In the genomic region with DNA sequence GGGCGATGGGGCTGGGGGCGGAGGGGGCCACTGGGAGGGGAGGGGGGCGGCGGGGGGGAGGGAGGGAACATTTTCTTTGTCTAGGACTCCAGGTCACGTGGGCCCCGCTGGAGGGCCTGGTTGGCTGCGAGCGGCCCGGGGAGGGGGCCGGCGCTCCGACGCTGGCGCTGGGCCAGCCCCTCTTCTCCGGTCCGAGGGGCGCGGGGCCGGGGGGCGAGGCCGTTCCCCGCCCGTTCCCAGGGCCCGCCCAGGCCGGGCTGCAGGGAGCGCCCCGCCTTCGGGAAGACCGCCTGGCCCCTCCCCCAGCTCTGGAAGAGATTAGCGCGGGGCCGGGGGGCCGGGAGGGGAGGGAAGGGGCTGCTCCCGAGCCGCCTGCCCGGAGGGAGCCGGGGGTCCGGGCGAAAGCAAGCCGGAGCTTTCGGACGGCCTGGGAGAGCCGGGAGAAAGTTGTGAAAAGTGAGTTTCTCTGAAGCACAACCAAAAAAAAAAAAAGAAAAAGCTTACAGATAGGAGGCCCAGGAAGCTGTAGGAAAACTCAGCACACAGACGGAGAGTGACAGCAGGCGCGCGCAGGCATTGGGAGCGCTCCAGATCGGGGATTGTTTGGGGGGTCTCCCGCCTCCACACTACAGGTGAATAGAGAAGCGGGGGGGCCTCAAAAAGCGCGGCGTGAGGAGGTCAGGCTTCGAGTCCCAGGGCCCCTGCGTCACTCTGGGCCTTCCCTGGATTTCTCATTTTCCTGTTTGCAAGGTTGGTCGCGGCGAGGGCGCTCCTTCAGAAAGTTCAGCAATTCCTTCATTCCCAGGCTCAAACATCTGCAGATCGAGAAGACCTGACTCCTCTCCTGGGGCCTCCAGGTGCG, we compare ENCODE assay signal across 8 cellular contexts.
DNase-seq lines count a peak whose midpoint lies in the region; ATAC-seq and TF ChIP-seq lines count a peak whose summit lies in the region.

No MANE protein-coding gene starts in this region.

- H3K4me1 Mint-ChIP-seq in stimulated activated naive B cell treated with anti-CD40 and anti-IgM and Interleukin-4, amounts not matched to agents 10 μg/mL and 1 μg/mL and 100 μg/mL, for 72 hours, result peaks cover 31 to 39% of the 10 kb centered on the region in 2 donors

- intact Hi-C loops in A673 (cut with micrococcal nuclease; ENCODE audit: unreplicated experiment), result no loop called here

- peak overlapping the region; percentile 74 for H3K4ac ChIP-seq in mesendoderm (ENCODE audit: low read depth, low read length)

- H3K9me3 Mint-ChIP-seq in stimulated activated naive B cell treated with anti-CD40 and anti-IgM and Interleukin-4, amounts not matched to agents 10 μg/mL and 1 μg/mL and 100 μg/mL, for 72 hours, result no peaks in the 10 kb centered on the region

- peak overlapping the region; percentile 50 for H2AK5ac ChIP-seq in mesendoderm (ENCODE audit: low read length)

- peaks cover 19 to 49% of the 10 kb centered on the region in 2 donors for H3K36me3 Mint-ChIP-seq in stimulated activated naive B cell treated with anti-CD40 and anti-IgM and Interleukin-4, amounts not matched to agents 10 μg/mL and 1 μg/mL and 100 μg/mL, for 72 hours

- H3K4me3 ChIP-seq in A673 (ENCODE audit: low read depth, low read length, poor library complexity, severe bottlenecking), result peak overlapping the region; percentile 62
- peak overlapping the region; percentile 68 for H3K4me3 ChIP-seq in effector memory CD4-positive, alpha-beta T cell (ENCODE audit: insufficient read depth, low read depth, low read length, poor library complexity, severe bottlenecking)
- peak overlapping the region; percentile 6 for H3K4me3 ChIP-seq in mesendoderm (ENCODE audit: low read length)

- peaks cover 8% of the 10 kb centered on the region for H3K36me3 ChIP-seq in A673 (ENCODE audit: insufficient read depth, low read length, poor library complexity, severe bottlenecking)
- peaks cover 22% of the 10 kb centered on the region for H3K36me3 ChIP-seq in effector memory CD4-positive, alpha-beta T cell (ENCODE audit: control insufficient read depth, insufficient read depth, low read length)
- H3K36me3 ChIP-seq in mesendoderm (ENCODE audit: control insufficient read depth, insufficient read depth, low read length), result peaks cover 5% of the 10 kb centered on the region

- H3K27ac Mint-ChIP-seq in stimulated activated naive B cell treated with anti-CD40 and anti-IgM and Interleukin-4, amounts not matched to agents 10 μg/mL and 1 μg/mL and 100 μg/mL, for 72 hours, result peak overlapping the region; percentile 37

- POLR2A ChIA-PET in A673 (lab: Charles Lee; ENCODE audit: low non-redundant PET), result interaction anchor here (0.6 to 0.7 kb wide), 3 partner anchors 24 to 437 kb away, joined by 3 to 6 read pairs (median 4); no protein-coding TSS in a partner anchor

- CTCF ChIA-PET in A673 (lab: Charles Lee), result interaction anchor here (0.5 to 1.1 kb wide), 3 partner anchors 83 to 109 kb away, joined by 3 read pairs; no protein-coding TSS in a partner anchor

- H3K79me2 ChIP-seq in mesendoderm (ENCODE audit: control insufficient read depth, insufficient read depth, low read length), result peaks cover 32% of the 10 kb centered on the region

- H3K27ac ChIP-seq in A673 (ENCODE audit: low read depth, low read length, poor library complexity, severe bottlenecking), result peak overlapping the region; percentile 92
- peak overlapping the region; percentile 72 for H3K27ac ChIP-seq in effector memory CD4-positive, alpha-beta T cell (ENCODE audit: insufficient read depth, low read length, poor library complexity, severe bottlenecking)
- peak overlapping the region; percentile 87 for H3K27ac ChIP-seq in mesendoderm (ENCODE audit: low read depth, low read length)

- DNase-seq in A673 (ENCODE audit: low spot score), result peak; percentile 90
- peak; percentile 87 for DNase-seq in NCI-H146 (lab: John Stamatoyannopoulos, UW)
- peak; percentile 61 for DNase-seq in activated CD4-positive, CD25-positive, alpha-beta regulatory T cell treated with anti-CD3 and anti-CD28 coated beads, Interleukin-2, amount 50 U/mL, for 72 hours
- DNase-seq in effector memory CD4-positive, alpha-beta T cell, result peak in 2 of 3 donors; percentile 42 to 55
- peak; percentile 96 for DNase-seq in mesendoderm
- DNase-seq in stimulated activated naive B cell treated with anti-CD40 and anti-IgM and Interleukin-4, amounts not matched to agents 10 μg/mL and 1 μg/mL and 100 μg/mL, for 72 hours, result peak; percentile 28

- H3K18ac ChIP-seq in mesendoderm (ENCODE audit: low read length), result peak overlapping the region; percentile 96

- H4K8ac ChIP-seq in mesendoderm (ENCODE audit: low read depth, low read length), result peak overlapping the region; percentile 81

- no peaks in the 10 kb centered on the region for H3K27me3 ChIP-seq in A673 (replicated peaks; ENCODE audit: insufficient read depth, low read depth, low read length, poor library complexity)
- H3K27me3 ChIP-seq in effector memory CD4-positive, alpha-beta T cell (replicated peaks; ENCODE audit: control insufficient read depth, insufficient read depth, low read length, poor library complexity, severe bottlenecking), result no peaks in the 10 kb centered on the region
- no peaks in the 10 kb centered on the region for H3K27me3 ChIP-seq in mesendoderm (ENCODE audit: insufficient read depth, low read length, poor library complexity)

- ATAC-seq in stimulated activated naive B cell treated with anti-CD40 and anti-IgM and Interleukin-4, amounts not matched to agents 10 μg/mL and 1 μg/mL and 100 μg/mL, for 72 hours (replicated peaks), result peak; percentile 64 to 73
- no peak for ATAC-seq in GM21825 (IDR thresholded peaks at IDR 0.05; ENCODE audit: unreplicated experiment)

- peak overlapping the region; percentile 88 to 92 for H3K4me3 Mint-ChIP-seq in stimulated activated naive B cell treated with anti-CD40 and anti-IgM and Interleukin-4, amounts not matched to agents 10 μg/mL and 1 μg/mL and 100 μg/mL, for 72 hours

- H3K23ac ChIP-seq in mesendoderm (ENCODE audit: low read length), result no peak overlapping the region

- no peak overlapping the region for H2BK15ac ChIP-seq in mesendoderm (replicated peaks; ENCODE audit: low read depth)

- peak overlapping the region; percentile 55 for H3K4me2 ChIP-seq in mesendoderm (ENCODE audit: low read length)

- BruUV-seq in A673 (replicated peaks; lab: Mats Ljungman, UMichigan), result no TSS peak

- no peaks in the 10 kb centered on the region for H3K27me3 Mint-ChIP-seq in stimulated activated naive B cell treated with anti-CD40 and anti-IgM and Interleukin-4, amounts not matched to agents 10 μg/mL and 1 μg/mL and 100 μg/mL, for 72 hours

- peak overlapping the region; percentile 68 for H2BK120ac ChIP-seq in mesendoderm (ENCODE audit: low read depth, low read length)

- WGBS in mesendoderm (ENCODE audit: extremely low coverage, insufficient coverage, low lambda C conversion rate), result no CpG with 5 or more reads among the region's 62 CpGs

- no peak overlapping the region for H4K5ac ChIP-seq in mesendoderm (ENCODE audit: low read length)

- peaks cover 17% of the 10 kb centered on the region for H3K79me1 ChIP-seq in mesendoderm (ENCODE audit: low read length)

- no peak for TF ChIP-seq CTCF in A673 (conservative IDR thresholded peaks at IDR 0.05; ENCODE audit: low read depth, low read length)

- no peaks in the 10 kb centered on the region for H3K9me3 ChIP-seq in A673 (ENCODE audit: low read depth, low read length, poor library complexity, severe bottlenecking)
- H3K9me3 ChIP-seq in effector memory CD4-positive, alpha-beta T cell (ENCODE audit: control insufficient read depth, low read length), result no peaks in the 10 kb centered on the region

- peak; percentile 1 for TF ChIP-seq POLR2A in GM19193 (IDR thresholded peaks at IDR 0.05; ENCODE audit: extremely low read depth, insufficient read depth, insufficient read length)

- H2BK5ac ChIP-seq in mesendoderm (ENCODE audit: low read length), result no peak overlapping the region

- H3K56ac ChIP-seq in mesendoderm (ENCODE audit: low read length), result peak overlapping the region; percentile 94

- H3K9ac ChIP-seq in mesendoderm (ENCODE audit: low read length), result peak overlapping the region; percentile 73

- H3K4me1 ChIP-seq in A673 (ENCODE audit: insufficient read depth, low read length, poor library complexity, severe bottlenecking), result peaks cover 29% of the 10 kb centered on the region
- H3K4me1 ChIP-seq in effector memory CD4-positive, alpha-beta T cell (ENCODE audit: control insufficient read depth, insufficient read depth, low read length, poor library complexity, severe bottlenecking), result peaks cover 11% of the 10 kb centered on the region
- peaks cover 23% of the 10 kb centered on the region for H3K4me1 ChIP-seq in mesendoderm (ENCODE audit: control insufficient read depth, low read depth, low read length)

Comparison
In these comparisons a context has a peak if more than half of its experiments do, and no peak if none do; other contexts are left out.
1. DNase-seq: peak in every context shown above with its lines; median percentile 96 in mesendoderm; 90 in A673; 87 in NCI-H146; 61 in activated CD4-positive, CD25-positive, alpha-beta regulatory T cell treated with anti-CD3 and anti-CD28 coated beads, Interleukin-2, amount 50 U/mL, for 72 hours; 48 in effector memory CD4-positive, alpha-beta T cell; 28 in stimulated activated naive B cell treated with anti-CD40 and anti-IgM and Interleukin-4, amounts not matched to agents 10 μg/mL and 1 μg/mL and 100 μg/mL, for 72 hours.
2. H3K4me3 ChIP-seq: peak in every context shown above with its lines; median percentile 68 in effector memory CD4-positive, alpha-beta T cell; 62 in A673; 6 in mesendoderm.